1 cellular context compared by ENCODE assay signal in the genomic region with DNA sequence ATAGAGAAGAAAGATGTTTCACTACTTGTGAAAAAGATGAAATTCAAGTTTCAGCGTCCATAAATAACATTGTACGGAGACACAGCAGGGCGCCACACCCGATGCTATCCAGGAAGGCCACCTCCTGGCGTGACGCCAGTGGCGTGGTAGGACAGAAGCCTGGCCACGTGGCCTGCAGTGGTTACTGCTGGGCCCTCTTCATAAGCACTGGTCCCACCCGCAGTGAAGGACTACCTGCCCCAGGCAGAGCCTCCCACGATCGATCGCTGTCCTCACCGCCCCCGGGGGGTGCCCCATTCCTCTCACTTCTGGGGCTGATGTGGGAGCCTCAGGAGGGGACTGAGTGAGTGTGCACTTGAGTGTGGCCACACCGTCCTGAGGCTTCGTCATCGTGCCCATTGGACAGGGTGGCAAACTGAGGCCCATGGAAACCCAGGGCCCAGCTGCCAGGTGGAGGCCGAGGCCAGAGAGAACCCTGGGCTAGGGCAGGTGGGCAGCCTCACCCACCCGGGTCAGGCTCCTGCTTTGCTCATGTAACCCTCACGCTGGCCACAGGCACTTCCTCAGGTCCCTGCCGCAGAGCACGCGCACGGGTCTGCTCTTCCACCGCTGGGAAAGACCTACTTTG.
TF ChIP-seq lines count a peak whose summit lies in the region.

No MANE protein-coding gene starts in this region.

TF ChIP-seq in K562, 482 proteins besides CTCF, POLR2A, EP300 and RAD21 (continued from another document and continues in another):
- TF ChIP-seq ZNF592 (IDR thresholded peaks at IDR 0.05): peak; percentile 94
- no peak for TF ChIP-seq TAL1 (IDR thresholded peaks at IDR 0.05)
- TF ChIP-seq ZFP1 (CRISPR knock-in tag; IDR thresholded peaks at IDR 0.05): no peak
- TF ChIP-seq EZH2 (IDR thresholded peaks at IDR 0.05; ENCODE audit: borderline replicate concordance, low read depth, low read length): no peak
- TF ChIP-seq ARID1B (IDR thresholded peaks at IDR 0.05): peak; percentile 46
- peak; percentile 60; the same call in 1 of the 2 replicates for TF ChIP-seq ZNF583 (CRISPR knock-in tag; IDR thresholded peaks at IDR 0.05)
- no peak for TF ChIP-seq ZKSCAN3 (CRISPR knock-in tag; IDR thresholded peaks at IDR 0.05)
- TF ChIP-seq SMARCA5 (IDR thresholded peaks at IDR 0.05): peak; percentile 99
- peak; percentile 50; the same call in 1 of the 2 replicates for TF ChIP-seq CBFB (CRISPR knock-in tag; IDR thresholded peaks at IDR 0.05)
- TF ChIP-seq ZNF408 (CRISPR knock-in tag; IDR thresholded peaks at IDR 0.05; ENCODE audit: low read depth): no peak
- TF ChIP-seq SMAD4 (CRISPR knock-in tag; conservative IDR thresholded peaks at IDR 0.05): peak; percentile 72; the same call in 1 of the 2 replicates
- TF ChIP-seq ZNF79 (CRISPR knock-in tag; IDR thresholded peaks at IDR 0.05; ENCODE audit: low read depth): no peak
- no peak for TF ChIP-seq PURB (CRISPR knock-in tag; IDR thresholded peaks at IDR 0.05; ENCODE audit: low read depth)
- TF ChIP-seq USF2 (CRISPR knock-in tag; IDR thresholded peaks at IDR 0.05): peak; percentile 91
- TF ChIP-seq DIDO1 (tag; IDR thresholded peaks at IDR 0.05; ENCODE audit: low read depth): no peak
- TF ChIP-seq LCOR (CRISPR knock-in tag; IDR thresholded peaks at IDR 0.05): no peak
- no peak for TF ChIP-seq NR4A1 (CRISPR knock-in tag; IDR thresholded peaks at IDR 0.05)
- TF ChIP-seq NR4A1 (tag; IDR thresholded peaks at IDR 0.05): peak; percentile 92
- peak; percentile 76; the same call in 1 of the 2 replicates for TF ChIP-seq MTA3 (IDR thresholded peaks at IDR 0.05; ENCODE audit: borderline replicate concordance)
- TF ChIP-seq DEAF1 (CRISPR knock-in tag; IDR thresholded peaks at IDR 0.05): no peak
- no peak for TF ChIP-seq DLX4 (CRISPR knock-in tag; IDR thresholded peaks at IDR 0.05)
- TF ChIP-seq HNRNPL (IDR thresholded peaks at IDR 0.05; ENCODE audit: low read depth, low read length): no peak
- TF ChIP-seq MECOM (CRISPR knock-in tag; IDR thresholded peaks at IDR 0.05): 0 out of 2 replicates have a peak, but pooled peaks have one; percentile 62
- no peak for TF ChIP-seq POLR3G (IDR thresholded peaks at IDR 0.05; ENCODE audit: extremely low read depth, insufficient read length, insufficient replicate concordance)
- TF ChIP-seq ARID3A (IDR thresholded peaks at IDR 0.05; ENCODE audit: borderline replicate concordance, low read depth, low read length): no peak
- TF ChIP-seq NFRKB (IDR thresholded peaks at IDR 0.05; ENCODE audit: low read depth): no peak
- TF ChIP-seq CBFA2T2 (conservative IDR thresholded peaks at IDR 0.05): 0 out of 2 replicates have a peak, but pooled peaks have one; percentile 36
- 0 out of 2 replicates have a peak, but pooled peaks have one; percentile 49 for TF ChIP-seq MEF2D (tag; conservative IDR thresholded peaks at IDR 0.05; ENCODE audit: low read depth)
- TF ChIP-seq ZNF644 (tag; IDR thresholded peaks at IDR 0.05; ENCODE audit: low read depth): peak; percentile 55; the same call in 1 of the 2 replicates
- 0 out of 2 replicates have a peak, but pooled peaks have one; percentile 34 for TF ChIP-seq SMARCA4 (IDR thresholded peaks at IDR 0.05)
- TF ChIP-seq ZBED1 (IDR thresholded peaks at IDR 0.05): no peak
- TF ChIP-seq GMEB1 (CRISPR knock-in tag; IDR thresholded peaks at IDR 0.05): 0 out of 2 replicates have a peak, but pooled peaks have one; percentile 11
- TF ChIP-seq E2F6 (IDR thresholded peaks at IDR 0.05; ENCODE audit: borderline replicate concordance in 1 of 2, extremely low read depth in 1 of 2, insufficient read depth in 1 of 2, insufficient read length in 1 of 2, low read depth in 1 of 2, low read length in 1 of 2, poor library complexity in 1 of 2, severe bottlenecking in 1 of 2): peak; percentile 79 to 87
- TF ChIP-seq MAX (CRISPR knock-in tag; IDR thresholded peaks at IDR 0.05): peak; percentile 94
- peak; percentile 90 for TF ChIP-seq RAD51 (IDR thresholded peaks at IDR 0.05; ENCODE audit: borderline replicate concordance, low read depth)
- no peak for TF ChIP-seq ZNF785 (CRISPR knock-in tag; IDR thresholded peaks at IDR 0.05)
- peak; percentile 61 for TF ChIP-seq SOX6 (IDR thresholded peaks at IDR 0.05)
- no peak for TF ChIP-seq GABPA (tag; conservative IDR thresholded peaks at IDR 0.05; ENCODE audit: low read depth)
- TF ChIP-seq, protein P1, sequence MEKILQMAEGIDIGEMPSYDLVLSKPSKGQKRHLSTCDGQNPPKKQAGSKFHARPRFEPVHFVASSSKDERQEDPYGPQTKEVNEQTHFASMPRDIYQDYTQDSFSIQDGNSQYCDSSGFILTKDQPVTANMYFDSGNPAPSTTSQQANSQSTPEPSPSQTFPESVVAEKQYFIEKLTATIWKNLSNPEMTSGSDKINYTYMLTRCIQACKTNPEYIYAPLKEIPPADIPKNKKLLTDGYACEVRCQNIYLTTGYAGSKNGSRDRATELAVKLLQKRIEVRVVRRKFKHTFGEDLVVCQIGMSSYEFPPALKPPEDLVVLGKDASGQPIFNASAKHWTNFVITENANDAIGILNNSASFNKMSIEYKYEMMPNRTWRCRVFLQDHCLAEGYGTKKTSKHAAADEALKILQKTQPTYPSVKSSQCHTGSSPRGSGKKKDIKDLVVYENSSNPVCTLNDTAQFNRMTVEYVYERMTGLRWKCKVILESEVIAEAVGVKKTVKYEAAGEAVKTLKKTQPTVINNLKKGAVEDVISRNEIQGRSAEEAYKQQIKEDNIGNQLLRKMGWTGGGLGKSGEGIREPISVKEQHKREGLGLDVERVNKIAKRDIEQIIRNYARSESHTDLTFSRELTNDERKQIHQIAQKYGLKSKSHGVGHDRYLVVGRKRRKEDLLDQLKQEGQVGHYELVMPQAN (IDR thresholded peaks at IDR 0.05; ENCODE audit: borderline replicate concordance): peak; percentile 40; the same call in 1 of the 2 replicates
- TF ChIP-seq ZNF766 (CRISPR knock-in tag; conservative IDR thresholded peaks at IDR 0.05): no peak
- no peak for TF ChIP-seq MCM2 (IDR thresholded peaks at IDR 0.05; ENCODE audit: low read depth)
- no peak for TF ChIP-seq NR0B1 (IDR thresholded peaks at IDR 0.05; ENCODE audit: partially characterized antibody)
- TF ChIP-seq, protein P2, sequence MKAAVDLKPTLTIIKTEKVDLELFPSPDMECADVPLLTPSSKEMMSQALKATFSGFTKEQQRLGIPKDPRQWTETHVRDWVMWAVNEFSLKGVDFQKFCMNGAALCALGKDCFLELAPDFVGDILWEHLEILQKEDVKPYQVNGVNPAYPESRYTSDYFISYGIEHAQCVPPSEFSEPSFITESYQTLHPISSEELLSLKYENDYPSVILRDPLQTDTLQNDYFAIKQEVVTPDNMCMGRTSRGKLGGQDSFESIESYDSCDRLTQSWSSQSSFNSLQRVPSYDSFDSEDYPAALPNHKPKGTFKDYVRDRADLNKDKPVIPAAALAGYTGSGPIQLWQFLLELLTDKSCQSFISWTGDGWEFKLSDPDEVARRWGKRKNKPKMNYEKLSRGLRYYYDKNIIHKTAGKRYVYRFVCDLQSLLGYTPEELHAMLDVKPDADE (conservative IDR thresholded peaks at IDR 0.05; ENCODE audit: control insufficient read depth, low read depth, low read length): no peak
- 0 out of 2 replicates have a peak, but pooled peaks have one; percentile 3 for TF ChIP-seq SMC3 (conservative IDR thresholded peaks at IDR 0.05; ENCODE audit: insufficient read depth, low read depth, low read length)
- peak in 1 of 2 experiments; percentile 34; a peak in 1 of 4 replicates for TF ChIP-seq KDM4B (IDR thresholded peaks at IDR 0.05; ENCODE audit: borderline replicate concordance in 2 of 2, low read depth in 1 of 2)
- no peak for TF ChIP-seq PYGO2 (tag; IDR thresholded peaks at IDR 0.05)
- no peak for TF ChIP-seq FOXK1 (CRISPR knock-in tag; IDR thresholded peaks at IDR 0.05; ENCODE audit: borderline replicate concordance)
